Comparison of ENCODE assay signal across 18 cellular contexts in the genomic region with DNA sequence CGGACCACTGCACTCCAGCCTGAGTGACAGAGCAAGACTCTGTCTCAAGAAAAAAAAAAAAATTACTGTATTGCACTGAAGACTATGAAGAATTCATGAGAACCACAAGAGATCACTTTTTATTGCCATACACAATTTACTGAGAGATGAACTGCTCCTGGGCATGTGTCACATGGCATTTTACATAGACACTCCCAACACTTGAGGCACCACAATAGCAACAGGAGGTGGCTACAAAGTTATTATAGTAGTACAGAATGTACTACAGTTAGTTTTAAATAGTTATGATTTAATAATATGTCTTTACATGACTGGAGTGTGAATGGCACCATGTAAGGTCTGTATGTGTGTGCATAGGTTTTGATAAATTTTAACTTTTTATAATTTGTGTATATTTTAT.
DNase-seq lines count a peak whose midpoint lies in the region; ATAC-seq and TF ChIP-seq lines count a peak whose summit lies in the region.
"Had no signal": no experiment of that assay in that cellular context is flagged by ENCODE, and none has a peak within 500 bp of the region (broad histone marks: within the 10 kb centered on the region; RNA-seq: fewer than 3 reads in every experiment).

No MANE protein-coding gene starts in this region.

- peak overlapping the region; percentile 48 to 65 for H3K27ac Mint-ChIP-seq in activated naive CD4-positive, alpha-beta T cell treated with anti-CD3 and anti-CD28 coated beads, Interleukin-2, amount 50 U/mL, for 72 hours
- H3K27ac Mint-ChIP-seq in activated naive CD4-positive, alpha-beta T cell treated with anti-CD3 and anti-CD28 coated beads, Interleukin-2, amount 10 ng/mL, durations not matched to agents 7 days and 5 days: no peak overlapping the region
- H3K27ac Mint-ChIP-seq in T-helper 17 cell: peak overlapping the region; percentile 87
- no peak overlapping the region for H3K27ac Mint-ChIP-seq in chondrocyte (ENCODE audit: unreplicated experiment)
- H3K27ac Mint-ChIP-seq: GM23338, IgD-negative memory B cell had no signal

- no peak for DNase-seq in activated naive CD4-positive, alpha-beta T cell treated with anti-CD3 and anti-CD28 coated beads, Interleukin-2, amount 50 U/mL, for 72 hours (ENCODE audit: low spot score in 2 of 2)
- DNase-seq in activated naive CD4-positive, alpha-beta T cell treated with anti-CD3 and anti-CD28 coated beads, Interleukin-2, amount 10 ng/mL, durations not matched to agents 7 days and 5 days: no peak
- DNase-seq in T-helper 17 cell: no peak
- DNase-seq in left ventricle myocardium superior: no peak
- peak in 1 of 2 donors; percentile 17 for DNase-seq in gastrocnemius medialis
- DNase-seq in chondrocyte (ENCODE audit: low spot score): no peak
- DNase-seq in NCI-H187 (lab: John Stamatoyannopoulos, UW): no peak
- DNase-seq: Calu3, DMS79, NCI-H1436 treated with DMSO at 0.1 percent for 48 hours, NCI-H2081 treated with DMSO at 0.1 percent for 48 hours, NCI-H226, NCI-H526, PC-3 had no signal

- no peaks in the 10 kb centered on the region for H3K9me3 Mint-ChIP-seq in activated naive CD4-positive, alpha-beta T cell treated with anti-CD3 and anti-CD28 coated beads, Interleukin-2, amount 50 U/mL, for 72 hours
- no peaks in the 10 kb centered on the region for H3K9me3 Mint-ChIP-seq in activated naive CD4-positive, alpha-beta T cell treated with anti-CD3 and anti-CD28 coated beads, Interleukin-2, amount 10 ng/mL, durations not matched to agents 7 days and 5 days
- no peaks in the 10 kb centered on the region for H3K9me3 Mint-ChIP-seq in chondrocyte (ENCODE audit: low read depth)
- H3K9me3 Mint-ChIP-seq: GM23338, IgD-negative memory B cell had no signal

- peaks cover 0 to 4% of the 10 kb centered on the region in 2 donors for H3K4me1 ChIP-seq in gastrocnemius medialis

- H3K4me1 Mint-ChIP-seq in activated naive CD4-positive, alpha-beta T cell treated with anti-CD3 and anti-CD28 coated beads, Interleukin-2, amount 10 ng/mL, durations not matched to agents 7 days and 5 days: no peaks in the 10 kb centered on the region
- H3K4me1 Mint-ChIP-seq in T-helper 17 cell (peaks cover 23% of the 10 kb centered on the region), chondrocyte (ENCODE audit: low read depth) (peaks cover 6% of the 10 kb centered on the region)
- H3K4me1 Mint-ChIP-seq: GM23338 had no signal

- intact Hi-C loops in left ventricle myocardium superior (cut with micrococcal nuclease): no loop called here
- intact Hi-C loops in gastrocnemius medialis (cut with DNase I; ENCODE audit: low total_unique reads): no loop called here

- no peaks in the 10 kb centered on the region for H3K27me3 ChIP-seq in gastrocnemius medialis

- H3K36me3 Mint-ChIP-seq in activated naive CD4-positive, alpha-beta T cell treated with anti-CD3 and anti-CD28 coated beads, Interleukin-2, amount 50 U/mL, for 72 hours: peaks cover 7 to 30% of the 10 kb centered on the region in 2 donors
- H3K36me3 Mint-ChIP-seq in activated naive CD4-positive, alpha-beta T cell treated with anti-CD3 and anti-CD28 coated beads, Interleukin-2, amount 10 ng/mL, durations not matched to agents 7 days and 5 days: peaks cover 48% of the 10 kb centered on the region
- H3K36me3 Mint-ChIP-seq in T-helper 17 cell (ENCODE audit: low read depth) (peaks cover 7% of the 10 kb centered on the region), chondrocyte (ENCODE audit: low read depth) (peaks cover 19% of the 10 kb centered on the region)
- H3K36me3 Mint-ChIP-seq: IgD-negative memory B cell had no signal

- CTCF ChIA-PET in activated naive CD4-positive, alpha-beta T cell treated with anti-CD3 and anti-CD28 coated beads, Interleukin-2, amount 10 ng/mL, durations not matched to agents 7 days and 5 days (lab: Charles Lee): no interaction called here

- H3K36me3 ChIP-seq in gastrocnemius medialis: peaks cover 0 to 52% of the 10 kb centered on the region in 2 donors

- H3K9me3 ChIP-seq in T-helper 17 cell (ENCODE audit: control insufficient read depth, low read length, poor library complexity, severe bottlenecking) (no peaks in the 10 kb centered on the region), gastrocnemius medialis (no peaks in the 10 kb centered on the region)

- ATAC-seq in activated naive CD4-positive, alpha-beta T cell treated with anti-CD3 and anti-CD28 coated beads, Interleukin-2, amount 50 U/mL, for 72 hours: no peak
- ATAC-seq in T-helper 17 cell (peak; percentile 15), left ventricle myocardium superior (peak; percentile 88), gastrocnemius medialis (peak; percentile 82 to 92), HG02610 (IDR thresholded peaks at IDR 0.05; ENCODE audit: unreplicated experiment) (no peak)
- ATAC-seq: GM12878, GM23338, PC-3 had no signal

- peak overlapping the region; percentile 21 to 67 (median 47) for H3K27ac ChIP-seq in gastrocnemius medialis

- in situ Hi-C loops in gastrocnemius medialis (cut with MboI; ENCODE audit: low sequenced_read_pairs in 4 of 4): no loop called here

- no peaks in the 10 kb centered on the region for H3K27me3 Mint-ChIP-seq in activated naive CD4-positive, alpha-beta T cell treated with anti-CD3 and anti-CD28 coated beads, Interleukin-2, amount 10 ng/mL, durations not matched to agents 7 days and 5 days
- no peaks in the 10 kb centered on the region for H3K27me3 Mint-ChIP-seq in T-helper 17 cell
- no peaks in the 10 kb centered on the region for H3K27me3 Mint-ChIP-seq in chondrocyte (ENCODE audit: low read depth)
- H3K27me3 Mint-ChIP-seq: IgD-negative memory B cell had no signal

- no peak overlapping the region for H3K4me3 ChIP-seq in gastrocnemius medialis
- H3K4me3 ChIP-seq: GM12878, GM23338 had no signal

- no peak for TF ChIP-seq POLR2A in gastrocnemius medialis (IDR thresholded peaks at IDR 0.05)

- no peak overlapping the region for H3K4me3 Mint-ChIP-seq in activated naive CD4-positive, alpha-beta T cell treated with anti-CD3 and anti-CD28 coated beads, Interleukin-2, amount 10 ng/mL, durations not matched to agents 7 days and 5 days
- H3K4me3 Mint-ChIP-seq in T-helper 17 cell: peak overlapping the region; percentile 25
- H3K4me3 Mint-ChIP-seq in chondrocyte (ENCODE audit: unreplicated experiment): no peak overlapping the region
- H3K4me3 Mint-ChIP-seq: GM23338, IgD-negative memory B cell had no signal

- no peak for TF ChIP-seq CTCF in gastrocnemius medialis (IDR thresholded peaks at IDR 0.05 in 4 of 5, conservative IDR thresholded peaks at IDR 0.05 in 1 of 5)
- TF ChIP-seq CTCF in chondrocyte (IDR thresholded peaks at IDR 0.05): no peak

Comparison
In these comparisons a context has a peak if more than half of its experiments do, and no peak if none do; other contexts are left out.
1. H3K27ac Mint-ChIP-seq: peak in activated naive CD4-positive, alpha-beta T cell treated with anti-CD3 and anti-CD28 coated beads, Interleukin-2, amount 50 U/mL, for 72 hours (2 of 2) and T-helper 17 cell (single experiment); none in activated naive CD4-positive, alpha-beta T cell treated with anti-CD3 and anti-CD28 coated beads, Interleukin-2, amount 10 ng/mL, durations not matched to agents 7 days and 5 days (single experiment) and chondrocyte (single experiment).
2. ATAC-seq: peak in T-helper 17 cell (single experiment), left ventricle myocardium superior (single experiment) and gastrocnemius medialis (2 of 2); none in activated naive CD4-positive, alpha-beta T cell treated with anti-CD3 and anti-CD28 coated beads, Interleukin-2, amount 50 U/mL, for 72 hours (0 of 2) and HG02610 (single experiment).